In genomic region chr1:156748670-156749428, GRCh38 we compare ENCODE assay signal across 8 cellular contexts. TPM values are rescaled to one million over a fixed set of nuclear protein-coding genes. Genes with fewer than 3 reads are reported as not detected.
DNase-seq lines count a peak whose midpoint lies in the region; ATAC-seq and TF ChIP-seq lines count a peak whose summit lies in the region.

No MANE protein-coding gene starts in this region.

- peak overlapping the region; percentile 97 for H4K8ac ChIP-seq in mesenchymal stem cell (ENCODE audit: low read length)

- H3K14ac ChIP-seq in mesenchymal stem cell (ENCODE audit: low read length in 2 of 2), result peak overlapping the region in 1 of 2 experiments; percentile 53

- peak; percentile 6 for ATAC-seq in upper lobe of right lung
- ATAC-seq in GM18517 (IDR thresholded peaks at IDR 0.05; ENCODE audit: unreplicated experiment), result no peak
- no peak for ATAC-seq in HG03196 (IDR thresholded peaks at IDR 0.05; ENCODE audit: unreplicated experiment)

- peak overlapping the region; percentile 98 to 99 for H3K9ac ChIP-seq in colonic mucosa (ENCODE audit: low read depth in 2 of 2, low read length in 2 of 2)
- H3K9ac ChIP-seq in mesenchymal stem cell (ENCODE audit: low read length), result peak overlapping the region; percentile 94

- TF ChIP-seq CTCF in Peyer's patch (IDR thresholded peaks at IDR 0.05) (peak in 1 of 6 experiments; percentile 21), colonic mucosa (IDR thresholded peaks at IDR 0.05) (no peak), upper lobe of right lung (IDR thresholded peaks at IDR 0.05) (no peak)

- H3K27ac ChIP-seq in Peyer's patch, result peak overlapping the region; percentile 87 to 99 (median 96)
- H3K27ac ChIP-seq in colonic mucosa, result peak overlapping the region; percentile 94
- H3K27ac ChIP-seq in mesenchymal stem cell (ENCODE audit: low read length, poor library complexity, severe bottlenecking), result peak overlapping the region; percentile 90
- peak overlapping the region; percentile 98 for H3K27ac ChIP-seq in upper lobe of right lung

- peak overlapping the region; percentile 96 to 99 for H2BK12ac ChIP-seq in mesenchymal stem cell (ENCODE audit: low read length in 2 of 2)

- peak overlapping the region; percentile 94 to 98 for H3K18ac ChIP-seq in mesenchymal stem cell (ENCODE audit: low read depth in 1 of 2, low read length in 2 of 2)

- TF ChIP-seq POLR2A in Peyer's patch (IDR thresholded peaks at IDR 0.05), result peak in 1 of 2 donors; percentile 45

- peak overlapping the region; percentile 99 for H2AK5ac ChIP-seq in mesenchymal stem cell (ENCODE audit: low read length, severe bottlenecking)

- H2BK15ac ChIP-seq in mesenchymal stem cell (ENCODE audit: low read depth, poor library complexity, severe bottlenecking), result peak overlapping the region; percentile 86

- 37% methylated on average over 6 of the region's 9 CpGs for WGBS in mesenchymal stem cell

- H3K36me3 Mint-ChIP-seq in T-helper 2 cell treated with Interferon-gamma antibody and Interleukin-4, amounts not matched to agents 5 μg/mL and 100 μg/mL, for 36 hours (ENCODE audit: low read depth), result peaks cover 39% of the 10 kb centered on the region

- peaks cover 0 to 52% (median 33%) of the 10 kb centered on the region in 4 donors for H3K4me1 ChIP-seq in Peyer's patch
- H3K4me1 ChIP-seq in colonic mucosa, result peaks cover 27% of the 10 kb centered on the region
- H3K4me1 ChIP-seq in mesenchymal stem cell (ENCODE audit: control insufficient read depth, insufficient read depth, low read depth, low read length), result peaks cover 46% of the 10 kb centered on the region
- H3K4me1 ChIP-seq in upper lobe of right lung, result peaks cover 52% of the 10 kb centered on the region

- intact Hi-C loops in colonic mucosa (cut with DNase I) (no loop called here), upper lobe of right lung (cut with DNase I) (no loop called here)

- H3K79me1 ChIP-seq in mesenchymal stem cell (replicated peaks; ENCODE audit: low read length, poor library complexity, severe bottlenecking), result peaks cover 3% of the 10 kb centered on the region

- H3K4me3 Mint-ChIP-seq in T-helper 2 cell treated with Interferon-gamma antibody and Interleukin-4, amounts not matched to agents 5 μg/mL and 100 μg/mL, for 36 hours, result peak overlapping the region; percentile 98

- H2BK120ac ChIP-seq in mesenchymal stem cell (ENCODE audit: low read depth, low read length), result peak overlapping the region; percentile 98

- H3K27me3 ChIP-seq in Peyer's patch, result no peaks in the 10 kb centered on the region
- no peaks in the 10 kb centered on the region for H3K27me3 ChIP-seq in colonic mucosa
- no peaks in the 10 kb centered on the region for H3K27me3 ChIP-seq in mesenchymal stem cell (ENCODE audit: control insufficient read depth in 1 of 2, insufficient read depth in 1 of 2, low read length in 2 of 2)
- H3K27me3 ChIP-seq in upper lobe of right lung, result no peaks in the 10 kb centered on the region

- peak overlapping the region; percentile 90 for H3K4me2 ChIP-seq in mesenchymal stem cell (ENCODE audit: low read length, poor library complexity, severe bottlenecking)

- no peak for DNase-seq in T-helper 2 cell treated with Interferon-gamma antibody and Interleukin-4, amounts not matched to agents 5 μg/mL and 100 μg/mL, for 36 hours (ENCODE audit: low spot score)
- DNase-seq in T-helper 2 cell (no peak), Peyer's patch (peak; percentile 26 to 78 (median 74)), colonic mucosa (peak; percentile 81), mesenchymal stem cell (peak; percentile 93), upper lobe of right lung (peak; percentile 78)

- no peaks in the 10 kb centered on the region for H3K27me3 Mint-ChIP-seq in T-helper 2 cell treated with Interferon-gamma antibody and Interleukin-4, amounts not matched to agents 5 μg/mL and 100 μg/mL, for 36 hours (ENCODE audit: low read depth)

- H3K9me3 Mint-ChIP-seq in T-helper 2 cell treated with Interferon-gamma antibody and Interleukin-4, amounts not matched to agents 5 μg/mL and 100 μg/mL, for 36 hours, result no peaks in the 10 kb centered on the region

- H4K91ac ChIP-seq in mesenchymal stem cell (ENCODE audit: low read length), result peak overlapping the region; percentile 87

- H3K4ac ChIP-seq in mesenchymal stem cell (ENCODE audit: low read depth in 1 of 2, low read length in 2 of 2), result peak overlapping the region; percentile 83 to 96

- no peak overlapping the region for H2AFZ ChIP-seq in mesenchymal stem cell (ENCODE audit: low read depth, low read length)

- H2BK5ac ChIP-seq in mesenchymal stem cell (ENCODE audit: low read depth, low read length, poor library complexity, severe bottlenecking), result peak overlapping the region; percentile 85

- H3K27ac Mint-ChIP-seq in T-helper 2 cell treated with Interferon-gamma antibody and Interleukin-4, amounts not matched to agents 5 μg/mL and 100 μg/mL, for 36 hours, result peak overlapping the region; percentile 96

- H3K4me1 Mint-ChIP-seq in T-helper 2 cell treated with Interferon-gamma antibody and Interleukin-4, amounts not matched to agents 5 μg/mL and 100 μg/mL, for 36 hours (ENCODE audit: low read depth), result peaks cover 52% of the 10 kb centered on the region

- peak overlapping the region in 1 of 2 experiments; percentile 85 for H3K23ac ChIP-seq in mesenchymal stem cell (ENCODE audit: low read length in 2 of 2)

- H3K36me3 ChIP-seq in Peyer's patch, result peaks cover 0 to 14% (median 0%) of the 10 kb centered on the region in 3 donors
- no peaks in the 10 kb centered on the region for H3K36me3 ChIP-seq in colonic mucosa
- H3K36me3 ChIP-seq in mesenchymal stem cell (ENCODE audit: control insufficient read depth in 1 of 2, insufficient read depth in 2 of 2, low read depth in 1 of 2, low read length in 2 of 2), result peaks cover 17 to 24% of the 10 kb centered on the region in 2 experiments
- H3K36me3 ChIP-seq in upper lobe of right lung, result peaks cover 5% of the 10 kb centered on the region

- H3K9me3 ChIP-seq in Peyer's patch (no peaks in the 10 kb centered on the region), colonic mucosa (no peaks in the 10 kb centered on the region), mesenchymal stem cell (ENCODE audit: control insufficient read depth, low read length) (no peaks in the 10 kb centered on the region), upper lobe of right lung (no peaks in the 10 kb centered on the region)

- H3K4me3 ChIP-seq in Peyer's patch (peak overlapping the region; percentile 11 to 97 (median 85)), colonic mucosa (peak overlapping the region; percentile 95), mesenchymal stem cell (ENCODE audit: insufficient read depth in 1 of 2, low read depth in 1 of 2, low read length in 2 of 2) (peak overlapping the region in 1 of 2 experiments; percentile 90), upper lobe of right lung (peak overlapping the region; percentile 96)

RNA-seq across cellular contexts. Expression of gene HDGF, which starts 2.6 kb away (rescaled TPM):
- total RNA-seq in Peyer's patch (100 to 1,000 TPM; 234 to 309 (median 281) TPM), colonic mucosa (100 to 1,000 TPM; 215 to 438 TPM), upper lobe of right lung (144 TPM)
- 156 TPM for polyA plus RNA-seq in mesenchymal stem cell (2013, experiment 1 of 2)
- 154 TPM for polyA plus RNA-seq in mesenchymal stem cell (2013, experiment 2 of 2)

RNA-seq across cellular contexts. Expression of gene MRPL24, which starts 8.0 kb away (rescaled TPM):
- total RNA-seq in Peyer's patch (10 to 100 TPM; 15.7 to 35.8 (median 22.0) TPM), colonic mucosa (10 to 100 TPM; 39.1 to 86.7 TPM), upper lobe of right lung (41.8 TPM)
- polyA plus RNA-seq in mesenchymal stem cell (2013, experiment 1 of 2), result 65.7 TPM
- 64.7 TPM for polyA plus RNA-seq in mesenchymal stem cell (2013, experiment 2 of 2)

RNA-seq across cellular contexts. Expression of gene PRCC, which starts 18.5 kb away (rescaled TPM):
- 100 to 1,000 TPM in 1 of 4 donors, 10 to 100 TPM in 3; 43.3 to 114 (median 46.3) TPM for total RNA-seq in Peyer's patch
- total RNA-seq in colonic mucosa, result 10 to 100 TPM; 57.1 to 58.7 TPM
- 74.5 TPM for polyA plus RNA-seq in mesenchymal stem cell (2013, experiment 1 of 2)
- polyA plus RNA-seq in mesenchymal stem cell (2013, experiment 2 of 2), result 72.5 TPM
- 48.5 TPM for total RNA-seq in upper lobe of right lung

RNA-seq across cellular contexts. Expression of gene ISG20L2, which starts 20.3 kb away (rescaled TPM):
- 10 to 100 TPM; 22.4 to 47.2 (median 27.9) TPM for total RNA-seq in Peyer's patch
- total RNA-seq in colonic mucosa, result 10 to 100 TPM; 23.4 to 30.0 TPM
- polyA plus RNA-seq in mesenchymal stem cell (2013, experiment 1 of 2), result 26.8 TPM
- polyA plus RNA-seq in mesenchymal stem cell (2013, experiment 2 of 2), result 25.1 TPM
- total RNA-seq in upper lobe of right lung, result 28.3 TPM

RNA-seq across cellular contexts. Expression of gene METTL25B, which starts 20.6 kb away (rescaled TPM):
- total RNA-seq in Peyer's patch, result 10 to 100 TPM; 33.8 to 95.2 (median 64.9) TPM
- 10 to 100 TPM; 31.3 to 51.9 TPM for total RNA-seq in colonic mucosa
- 12.1 TPM for polyA plus RNA-seq in mesenchymal stem cell (2013, experiment 1 of 2)
- polyA plus RNA-seq in mesenchymal stem cell (2013, experiment 2 of 2), result 11.3 TPM
- total RNA-seq in upper lobe of right lung, result 42.4 TPM

Comparison
In these comparisons a context has a peak if more than half of its experiments do, and no peak if none do; other contexts are left out.
1. DNase-seq: peak in Peyer's patch (3 of 3), colonic mucosa (single experiment), mesenchymal stem cell (single experiment) and upper lobe of right lung (single experiment); none in T-helper 2 cell treated with Interferon-gamma antibody and Interleukin-4, amounts not matched to agents 5 μg/mL and 100 μg/mL, for 36 hours (single experiment) and T-helper 2 cell (0 of 5).
2. Peak in every context shown above with its lines, with median percentiles within 50 percentile points of each other: H3K27ac ChIP-seq.